In genomic region chr1:207309775-207310273, GRCh38 we compare ENCODE assay signal across 8 cellular contexts. TPM values are rescaled to one million over a fixed set of nuclear protein-coding genes. Genes with fewer than 3 reads are reported as not detected.
DNase-seq lines count a peak whose midpoint lies in the region; ATAC-seq and TF ChIP-seq lines count a peak whose summit lies in the region.

No MANE protein-coding gene starts in this region.

- no peaks in the 10 kb centered on the region for H4K20me1 ChIP-seq in MM.1S (ENCODE audit: insufficient read depth, low read length)

- H3K9ac ChIP-seq in MM.1S (ENCODE audit: low read length) = no peak overlapping the region

- no peak for TF ChIP-seq CTCF in MM.1S (IDR thresholded peaks at IDR 0.05; ENCODE audit: low read length)
- no peak for TF ChIP-seq CTCF in astrocyte of the cerebellum (IDR thresholded peaks at IDR 0.05; ENCODE audit: low read depth, low read length, missing control alignments)
- no peak for TF ChIP-seq CTCF in upper lobe of left lung (IDR thresholded peaks at IDR 0.05)

- TF ChIP-seq EP300 in upper lobe of left lung (IDR thresholded peaks at IDR 0.05) = no peak

- no peak for TF ChIP-seq POLR2A in upper lobe of left lung (IDR thresholded peaks at IDR 0.05)

- H3K79me2 ChIP-seq in MM.1S (ENCODE audit: low read length) = no peaks in the 10 kb centered on the region

- no peaks in the 10 kb centered on the region for H3K9me2 ChIP-seq in MM.1S (replicated peaks; ENCODE audit: insufficient read depth, low read length)

- ATAC-seq in upper lobe of left lung (ENCODE audit: low FRiP score in 2 of 2) (peak in 1 of 2 donors; percentile 79), GM19395 (IDR thresholded peaks at IDR 0.05; ENCODE audit: unreplicated experiment) (no peak), GM18873 (IDR thresholded peaks at IDR 0.05; ENCODE audit: low FRiP score, unreplicated experiment) (no peak)

- no peaks in the 10 kb centered on the region for H3F3A ChIP-seq in MM.1S (ENCODE audit: insufficient read depth, low read length)

- H3K36me3 ChIP-seq in MM.1S (replicated peaks; ENCODE audit: insufficient read depth, low read length) = no peaks in the 10 kb centered on the region
- no peaks in the 10 kb centered on the region for H3K36me3 ChIP-seq in upper lobe of left lung

- DNase-seq in DMS53 treated with DMSO at 0.1 percent for 48 hours (lab: John Stamatoyannopoulos, UW; ENCODE audit: unreplicated experiment) (peak; percentile 52), MM.1S (no peak), astrocyte of the cerebellum (ENCODE audit: low read depth) (peak; percentile 56), kidney tubule cell (ENCODE audit: low spot score) (peak; percentile 92), upper lobe of left lung (peak in 1 of 2 donors; percentile 53), COLO668 (lab: John Stamatoyannopoulos, UW; ENCODE audit: unreplicated experiment) (no peak)

- H3K27ac ChIP-seq in MM.1S (ENCODE audit: low read length) (no peak overlapping the region), upper lobe of left lung (peak overlapping the region; percentile 51 to 67 (median 59))

- in situ Hi-C loops in astrocyte of the cerebellum (cut with HindIII; ENCODE audit: low sequenced_read_pairs) = no loop called here

- H2AFZ ChIP-seq in MM.1S (ENCODE audit: low read length) = peak overlapping the region; percentile 15; the same call in 1 of the 2 replicates

- H3K27me3 ChIP-seq in MM.1S (replicated peaks; ENCODE audit: insufficient read depth, low read length) = no peaks in the 10 kb centered on the region
- H3K27me3 ChIP-seq in upper lobe of left lung = no peaks in the 10 kb centered on the region

- H3K4me2 ChIP-seq in MM.1S (ENCODE audit: low read depth, low read length) = peak overlapping the region; percentile 2; the same call in 1 of the 2 replicates

- 0 out of 2 replicates have a peak, but pooled peaks cover 5% of the 10 kb centered on the region for H3K4me1 ChIP-seq in MM.1S (ENCODE audit: low read length)
- H3K4me1 ChIP-seq in upper lobe of left lung = peaks cover 5 to 24% (median 11%) of the 10 kb centered on the region in 4 donors

- WGBS in upper lobe of left lung, 2 donors = 28 to 41% methylated on average over 4 of the region's 4 CpGs

- H3K9me3 ChIP-seq in MM.1S (replicated peaks; ENCODE audit: insufficient read depth, low read length) (no peaks in the 10 kb centered on the region), upper lobe of left lung (no peaks in the 10 kb centered on the region)

- no peak overlapping the region for H3K4me3 ChIP-seq in MM.1S (ENCODE audit: low read length)
- no peak overlapping the region for H3K4me3 ChIP-seq in astrocyte of the cerebellum (ENCODE audit: low read depth, low read length)
- H3K4me3 ChIP-seq in upper lobe of left lung = peak overlapping the region in 2 of 4 donors; percentile 10 to 11

RNA-seq across cellular contexts. Expression of gene CD55, which starts 11.7 kb away (rescaled TPM):
- 100 to 1,000 TPM; 256 to 798 (median 465) TPM for total RNA-seq in upper lobe of left lung

Comparison
In these comparisons a context has a peak if more than half of its experiments do, and no peak if none do; other contexts are left out.
1. DNase-seq: peak in DMS53 treated with DMSO at 0.1 percent for 48 hours (single experiment), astrocyte of the cerebellum (single experiment) and kidney tubule cell (single experiment); none in MM.1S (single experiment) and COLO668 (single experiment).